ENCODE assay signal across 8 cellular contexts in genomic region chr11:84564180-84564866, GRCh38.
A peak's percentile ranks its signal among the peaks of the same experiment; 100 is the strongest.
DNase-seq lines count a peak whose midpoint lies in the region; ATAC-seq and TF ChIP-seq lines count a peak whose summit lies in the region.

No MANE protein-coding gene starts in this region.

- ATAC-seq in HCT116 = peak; percentile 63

- TF ChIP-seq CTCF in AG04450 (IDR thresholded peaks at IDR 0.05; ENCODE audit: low read depth, low read length) (peak; percentile 87), GM12865 (IDR thresholded peaks at IDR 0.05; ENCODE audit: insufficient read depth, low read depth, low read length, missing control alignments) (peak; percentile 76), HCT116 (IDR thresholded peaks at IDR 0.05 in 2 of 3, conservative IDR thresholded peaks at IDR 0.05 in 1 of 3; ENCODE audit: borderline replicate concordance in 1 of 3, insufficient read depth in 1 of 3, low read depth in 2 of 3, low read length in 2 of 3) (peak; percentile 36 to 83 (median 71); a peak in 5 of 6 replicates)

- H3K79me2 ChIP-seq in HCT116 (ENCODE audit: insufficient read depth, low read length) = no peaks in the 10 kb centered on the region

- intact Hi-C loops in HCT116 (cut with micrococcal nuclease) (loop anchor here (1.0 kb wide), 1 partner anchor 728 kb away; no protein-coding TSS in a partner anchor), head of caudate nucleus (cut with DNase I) (no loop called here)
- intact Hi-C loops in activated CD4-positive, alpha-beta T cell treated with anti-CD3 and anti-CD28 coated beads, Interleukin-2, amount 10 ng/mL, durations not matched to agents 24 days and 14 days (cut with micrococcal nuclease) = loop anchor here (1.0 to 10.0 kb wide), 3 partner anchors 180 to 1880 kb away; no protein-coding TSS in a partner anchor

- no peak overlapping the region for H3K27ac ChIP-seq in AG04450 (ENCODE audit: low read depth, low read length)
- H3K27ac ChIP-seq in HCT116 (ENCODE audit: low read depth, low read length) = no peak overlapping the region

- no peak for TF ChIP-seq POLR2A in HCT116 (IDR thresholded peaks at IDR 0.05; ENCODE audit: borderline replicate concordance, extremely low read depth, insufficient read depth, insufficient read length)

- H3K4me3 Mint-ChIP-seq in activated CD4-positive, alpha-beta T cell treated with anti-CD3 and anti-CD28 coated beads, Interleukin-2, amount 10 ng/mL, durations not matched to agents 24 days and 14 days = no peak overlapping the region

- RAD21 ChIA-PET in HCT116 (lab: Charles Lee; ENCODE audit: low non-redundant PET in 1 of 2, low total read pairs in 2 of 2, uncharacterized antibody in 2 of 2, unreplicated experiment in 2 of 2) = no interaction called here

- no peaks in the 10 kb centered on the region for H3K4me1 Mint-ChIP-seq in activated CD4-positive, alpha-beta T cell treated with anti-CD3 and anti-CD28 coated beads, Interleukin-2, amount 10 ng/mL, durations not matched to agents 24 days and 14 days

- H4K20me1 ChIP-seq in HCT116 (ENCODE audit: insufficient read depth) = no peaks in the 10 kb centered on the region

- BruUV-seq in HCT116 (replicated peaks; lab: Mats Ljungman, UMichigan) = no TSS peak

- no peaks in the 10 kb centered on the region for H3K9me3 Mint-ChIP-seq in activated CD4-positive, alpha-beta T cell treated with anti-CD3 and anti-CD28 coated beads, Interleukin-2, amount 10 ng/mL, durations not matched to agents 24 days and 14 days

- no peaks in the 10 kb centered on the region for H3K4me1 ChIP-seq in HCT116 (ENCODE audit: control insufficient read depth in 1 of 2, insufficient read depth in 2 of 2, low read length in 2 of 2)

- CTCF ChIA-PET in AG04450 (lab: Charles Lee) (interaction anchor here (0.6 to 3.2 kb wide), 18 partner anchors 9 to 1789 kb away, joined by 3 to 22 read pairs (median 3); no protein-coding TSS in a partner anchor), HCT116 (lab: Charles Lee) (interaction anchor here (0.7 to 1.2 kb wide), 2 partner anchors 9 to 728 kb away, joined by 3 to 7 read pairs; no protein-coding TSS in a partner anchor)

- H3K9me3 ChIP-seq in AG04450 (ENCODE audit: control insufficient read depth, insufficient read depth, low read length) = no peaks in the 10 kb centered on the region
- no peaks in the 10 kb centered on the region for H3K9me3 ChIP-seq in HCT116 (ENCODE audit: control insufficient read depth in 1 of 2, insufficient read depth in 1 of 2, low read depth in 1 of 2, low read length in 2 of 2)

- H3K27ac Mint-ChIP-seq in activated CD4-positive, alpha-beta T cell treated with anti-CD3 and anti-CD28 coated beads, Interleukin-2, amount 10 ng/mL, durations not matched to agents 24 days and 14 days = no peak overlapping the region

- H2AFZ ChIP-seq in HCT116 (ENCODE audit: low read depth, low read length, poor library complexity, severe bottlenecking) = no peak overlapping the region

- H3K27me3 ChIP-seq in AG04450 (ENCODE audit: control insufficient read depth, insufficient read depth, low read length) (no peaks in the 10 kb centered on the region), HCT116 (ENCODE audit: insufficient read depth, low read length) (no peaks in the 10 kb centered on the region)

- DNase-seq in AG04450 (ENCODE audit: low read depth, low spot score) = peak; percentile 6
- DNase-seq in GM12865 (ENCODE audit: low read depth) = peak; percentile 52
- DNase-seq in HCT116 (ENCODE audit: low read depth, low spot score) = peak; percentile 38
- DNase-seq in LoVo (ENCODE audit: low spot score) = peak; percentile 66
- peak; percentile 73 for DNase-seq in activated CD4-positive, alpha-beta T cell treated with anti-CD3 and anti-CD28 coated beads, Interleukin-2, amount 10 ng/mL, durations not matched to agents 24 days and 14 days
- DNase-seq in head of caudate nucleus = peak in 35 of 42 donors; percentile 10 to 81 (median 47)
- peak; percentile 23 for DNase-seq in smooth muscle cell of the brain vasculature (ENCODE audit: low read depth, low spot score)
- DNase-seq in NCI-H128 (lab: John Stamatoyannopoulos, UW; ENCODE audit: unreplicated experiment) = no peak

- no peak overlapping the region for H3K4me2 ChIP-seq in HCT116 (ENCODE audit: low read length)

- H3K4me3 ChIP-seq in AG04450 (ENCODE audit: low read depth, low read length) = no peak overlapping the region
- H3K4me3 ChIP-seq in GM12865 (ENCODE audit: low read depth, low read length) = no peak overlapping the region
- H3K4me3 ChIP-seq in HCT116 (replicated peaks in 1 of 2; ENCODE audit: low read depth in 1 of 2, low read length in 2 of 2) = no peak overlapping the region

- H3K36me3 ChIP-seq in HCT116 (ENCODE audit: control insufficient read depth in 1 of 2, insufficient read depth in 2 of 2, low read length in 2 of 2) = no peaks in the 10 kb centered on the region

- no peak overlapping the region for H3K9ac ChIP-seq in HCT116 (ENCODE audit: low read length)

- POLR2A ChIA-PET in AG04450 (lab: Yijun Ruan, JAX) (no interaction called here), HCT116 (lab: Charles Lee) (no interaction called here)

- peak; percentile 42; the same call in 1 of the 2 replicates for TF ChIP-seq RAD21 in HCT116 (IDR thresholded peaks at IDR 0.05; ENCODE audit: low read depth)

- H3K36me3 Mint-ChIP-seq in activated CD4-positive, alpha-beta T cell treated with anti-CD3 and anti-CD28 coated beads, Interleukin-2, amount 10 ng/mL, durations not matched to agents 24 days and 14 days (ENCODE audit: low read depth) = no peaks in the 10 kb centered on the region

- no peaks in the 10 kb centered on the region for H3K27me3 Mint-ChIP-seq in activated CD4-positive, alpha-beta T cell treated with anti-CD3 and anti-CD28 coated beads, Interleukin-2, amount 10 ng/mL, durations not matched to agents 24 days and 14 days

- no peaks in the 10 kb centered on the region for H3K9me2 ChIP-seq in HCT116 (ENCODE audit: insufficient read depth)

TF ChIP-seq in HCT116, 20 proteins besides CTCF, POLR2A, EP300 and RAD21:
- TF ChIP-seq SRF (IDR thresholded peaks at IDR 0.05; ENCODE audit: low read depth) = no peak
- no peak for TF ChIP-seq REST (IDR thresholded peaks at IDR 0.05; ENCODE audit: low read depth)
- no peak for TF ChIP-seq ZNF274 (IDR thresholded peaks at IDR 0.05; ENCODE audit: low read depth, low read length)
- no peak for TF ChIP-seq EZH2 (IDR thresholded peaks at IDR 0.05)
- no peak for TF ChIP-seq SP1 (IDR thresholded peaks at IDR 0.05; ENCODE audit: low read depth)
- no peak for TF ChIP-seq EGR1 (IDR thresholded peaks at IDR 0.05; ENCODE audit: low read depth)
- no peak for TF ChIP-seq JUND (IDR thresholded peaks at IDR 0.05)
- no peak for TF ChIP-seq ELF1 (IDR thresholded peaks at IDR 0.05; ENCODE audit: borderline replicate concordance, low read depth)
- TF ChIP-seq SIN3A (IDR thresholded peaks at IDR 0.05; ENCODE audit: low read depth) = no peak
- no peak for TF ChIP-seq MAX (IDR thresholded peaks at IDR 0.05)
- TF ChIP-seq TCF7L2 (IDR thresholded peaks at IDR 0.05; ENCODE audit: borderline replicate concordance, extremely low read depth, insufficient read depth, insufficient read length) = no peak
- no peak for TF ChIP-seq ZBTB33 (IDR thresholded peaks at IDR 0.05; ENCODE audit: extremely low read depth, insufficient replicate concordance, low read length)
- TF ChIP-seq CBX3 (IDR thresholded peaks at IDR 0.05; ENCODE audit: low read depth) = no peak
- no peak for TF ChIP-seq POLR2AphosphoS5 (IDR thresholded peaks at IDR 0.05; ENCODE audit: low read depth, low read length)
TF ChIP-seq in HCT116: peak in this region for 0.
